9 cellular contexts compared by ENCODE assay signal in genomic region chr10:132319853-132320669, GRCh38. TPM values are rescaled to one million over a fixed set of nuclear protein-coding genes. Genes with fewer than 3 reads are reported as not detected.
DNase-seq lines count a peak whose midpoint lies in the region; ATAC-seq and TF ChIP-seq lines count a peak whose summit lies in the region.
"Had no signal": no experiment of that assay in that cellular context is flagged by ENCODE, and none has a peak within 500 bp of the region (broad histone marks: within the 10 kb centered on the region; RNA-seq: fewer than 3 reads in every experiment).

No MANE protein-coding gene starts in this region.

- H3K4me1 Mint-ChIP-seq in activated CD8-positive, alpha-beta memory T cell treated with anti-CD3 and anti-CD28 coated beads, Interleukin-2, amount 10 ng/mL, durations not matched to agents 7 days and 5 days: peaks cover 47% of the 10 kb centered on the region
- H3K4me1 Mint-ChIP-seq in immature natural killer cell: peaks cover 6 to 10% of the 10 kb centered on the region in 2 donors

- H3K27ac ChIP-seq in effector memory CD4-positive, alpha-beta T cell (ENCODE audit: insufficient read depth, low read length, poor library complexity, severe bottlenecking): no peak overlapping the region

- H3K27ac Mint-ChIP-seq in activated CD8-positive, alpha-beta memory T cell treated with anti-CD3 and anti-CD28 coated beads, Interleukin-2, amount 10 ng/mL, durations not matched to agents 7 days and 5 days: peak overlapping the region; percentile 71
- no peak overlapping the region for H3K27ac Mint-ChIP-seq in immature natural killer cell
- H3K27ac Mint-ChIP-seq: activated naive CD8-positive, alpha-beta T cell had no signal

- intact Hi-C loops in mucosa of descending colon (cut with DNase I, micrococcal nuclease): no loop called here

- no peak for TF ChIP-seq CTCF in mucosa of descending colon (IDR thresholded peaks at IDR 0.05)

- H3K9me3 ChIP-seq in mucosa of descending colon: no peaks in the 10 kb centered on the region
- no peaks in the 10 kb centered on the region for H3K9me3 ChIP-seq in effector memory CD4-positive, alpha-beta T cell (ENCODE audit: control insufficient read depth, low read length)

- H3K9me3 Mint-ChIP-seq in activated CD8-positive, alpha-beta memory T cell treated with anti-CD3 and anti-CD28 coated beads, Interleukin-2, amount 10 ng/mL, durations not matched to agents 7 days and 5 days (ENCODE audit: low read depth): no peaks in the 10 kb centered on the region
- H3K9me3 Mint-ChIP-seq in immature natural killer cell: no peaks in the 10 kb centered on the region

- H3K4me1 ChIP-seq in mucosa of descending colon (ENCODE audit: low read depth): no peaks in the 10 kb centered on the region
- H3K4me1 ChIP-seq in effector memory CD4-positive, alpha-beta T cell (ENCODE audit: control insufficient read depth, insufficient read depth, low read length, poor library complexity, severe bottlenecking): no peaks in the 10 kb centered on the region

- peak overlapping the region; percentile 10 for H3K4me3 Mint-ChIP-seq in activated CD8-positive, alpha-beta memory T cell treated with anti-CD3 and anti-CD28 coated beads, Interleukin-2, amount 10 ng/mL, durations not matched to agents 7 days and 5 days
- no peak overlapping the region for H3K4me3 Mint-ChIP-seq in immature natural killer cell
- H3K4me3 Mint-ChIP-seq: activated naive CD8-positive, alpha-beta T cell had no signal

- CTCF ChIA-PET in activated CD8-positive, alpha-beta memory T cell treated with anti-CD3 and anti-CD28 coated beads, Interleukin-2, amount 10 ng/mL, durations not matched to agents 7 days and 5 days (lab: Charles Lee): interaction anchor here (0.9 to 2.1 kb wide), 4 partner anchors 9 to 126 kb away, joined by 3 to 5 read pairs (median 4); no protein-coding TSS in a partner anchor

- H3K36me3 Mint-ChIP-seq in activated CD8-positive, alpha-beta memory T cell treated with anti-CD3 and anti-CD28 coated beads, Interleukin-2, amount 10 ng/mL, durations not matched to agents 7 days and 5 days: peaks cover 12% of the 10 kb centered on the region
- H3K36me3 Mint-ChIP-seq in immature natural killer cell: peaks cover 7 to 11% (median 10%) of the 10 kb centered on the region in 3 donors

- ATAC-seq in activated CD8-positive, alpha-beta memory T cell treated with anti-CD3 and anti-CD28 coated beads, Interleukin-2, amount 10 ng/mL, durations not matched to agents 7 days and 5 days: peak; percentile 99
- peak; percentile 71 for ATAC-seq in mucosa of descending colon

- H3K27me3 Mint-ChIP-seq in activated CD8-positive, alpha-beta memory T cell treated with anti-CD3 and anti-CD28 coated beads, Interleukin-2, amount 10 ng/mL, durations not matched to agents 7 days and 5 days: no peaks in the 10 kb centered on the region
- H3K27me3 Mint-ChIP-seq in immature natural killer cell (ENCODE audit: low read depth in 3 of 3): peaks cover 0 to 5% (median 3%) of the 10 kb centered on the region in 3 donors
- H3K27me3 Mint-ChIP-seq: activated naive CD8-positive, alpha-beta T cell had no signal

- H3K36me3 ChIP-seq in mucosa of descending colon (ENCODE audit: low read depth): no peaks in the 10 kb centered on the region
- no peaks in the 10 kb centered on the region for H3K36me3 ChIP-seq in effector memory CD4-positive, alpha-beta T cell (ENCODE audit: control insufficient read depth, insufficient read depth, low read length)

- DNase-seq in activated CD8-positive, alpha-beta memory T cell treated with anti-CD3 and anti-CD28 coated beads, Interleukin-2, amount 10 ng/mL, durations not matched to agents 7 days and 5 days: peak; percentile 85
- DNase-seq in activated CD8-positive, alpha-beta memory T cell treated with anti-CD3 and anti-CD28 coated beads, Interleukin-2, amount 50 U/mL, for 4 hours: no peak
- DNase-seq in GOT3 (lab: John Stamatoyannopoulos, UW): peak; percentile 21
- DNase-seq in HuH-7.5 (ENCODE audit: low spot score): peak; percentile 43
- DNase-seq in activated naive CD4-positive, alpha-beta T cell treated with anti-CD3 and anti-CD28 coated beads, Interleukin-2, amount 50 U/mL, for 16 hours: peak; percentile 34
- DNase-seq in mucosa of descending colon: no peak
- no peak for DNase-seq in immature natural killer cell
- no peak for DNase-seq in effector memory CD4-positive, alpha-beta T cell

- H3K27me3 ChIP-seq in effector memory CD4-positive, alpha-beta T cell (replicated peaks; ENCODE audit: control insufficient read depth, insufficient read depth, low read length, poor library complexity, severe bottlenecking): no peaks in the 10 kb centered on the region

- no peak overlapping the region for H3K4me3 ChIP-seq in mucosa of descending colon
- H3K4me3 ChIP-seq in effector memory CD4-positive, alpha-beta T cell (ENCODE audit: insufficient read depth, low read depth, low read length, poor library complexity, severe bottlenecking): no peak overlapping the region

RNA-seq across cellular contexts. Expression of gene LRRC27, which starts 11.9 kb away (rescaled TPM):
- total RNA-seq in activated CD8-positive, alpha-beta memory T cell treated with anti-CD3 and anti-CD28 coated beads, Interleukin-2, amount 10 ng/mL, durations not matched to agents 7 days and 5 days: 1 to 10 TPM; 5.4 to 5.8 TPM
- total RNA-seq in mucosa of descending colon: 10 to 100 TPM in 2 of 3 donors, 1 to 10 TPM in 1; 6.9 to 12.2 (median 11.1) TPM
- polyA plus RNA-seq in immature natural killer cell: 1 to 10 TPM; 3.8 to 8.5 (median 8.2) TPM

RNA-seq across cellular contexts. Expression of gene STK32C, which starts 12.3 kb away (rescaled TPM):
- 10 to 100 TPM; 11.6 to 15.9 TPM for total RNA-seq in activated CD8-positive, alpha-beta memory T cell treated with anti-CD3 and anti-CD28 coated beads, Interleukin-2, amount 10 ng/mL, durations not matched to agents 7 days and 5 days
- total RNA-seq in mucosa of descending colon: 10 to 100 TPM in 2 of 3 donors, 1 to 10 TPM in 1; 4.5 to 11.5 (median 11.1) TPM
- polyA plus RNA-seq in immature natural killer cell: 10 to 100 TPM in 2 of 3 donors, 1 to 10 TPM in 1; 6.3 to 14.2 (median 13.7) TPM

Comparison
In these comparisons a context has a peak if more than half of its experiments do, and no peak if none do; other contexts are left out.
1. DNase-seq: peak in activated CD8-positive, alpha-beta memory T cell treated with anti-CD3 and anti-CD28 coated beads, Interleukin-2, amount 10 ng/mL, durations not matched to agents 7 days and 5 days (single experiment), GOT3 (single experiment), HuH-7.5 (single experiment) and activated naive CD4-positive, alpha-beta T cell treated with anti-CD3 and anti-CD28 coated beads, Interleukin-2, amount 50 U/mL, for 16 hours (single experiment); none in activated CD8-positive, alpha-beta memory T cell treated with anti-CD3 and anti-CD28 coated beads, Interleukin-2, amount 50 U/mL, for 4 hours (single experiment), mucosa of descending colon (0 of 3), immature natural killer cell (0 of 3) and effector memory CD4-positive, alpha-beta T cell (0 of 3).